In the genomic region with DNA sequence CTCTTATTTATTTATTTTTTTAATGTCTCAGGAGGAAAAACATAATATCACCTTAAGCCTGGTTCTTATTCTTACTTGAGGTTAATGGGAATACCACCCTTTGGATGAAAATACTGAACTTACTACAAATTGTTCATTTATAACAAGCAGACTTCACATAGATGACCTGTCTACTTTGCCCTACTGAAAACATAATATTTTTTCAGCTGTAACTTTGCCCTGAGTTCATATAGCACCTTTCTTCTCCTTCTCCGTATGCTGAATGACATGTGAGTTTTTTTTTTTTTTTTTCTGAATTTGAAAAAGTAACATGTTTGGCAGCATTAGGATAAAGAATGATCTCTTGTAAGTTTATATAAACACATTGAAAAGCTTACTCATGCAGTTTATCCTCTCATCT, we compare ENCODE assay signal across 24 cellular contexts.
A peak's percentile ranks its signal among the peaks of the same experiment; 100 is the strongest.
DNase-seq lines count a peak whose midpoint lies in the region; ATAC-seq, FAIRE-seq and TF ChIP-seq lines count a peak whose summit lies in the region.
"Had no signal": no experiment of that assay in that cellular context is flagged by ENCODE, and none has a peak within 500 bp of the region (broad histone marks: within the 10 kb centered on the region; RNA-seq: fewer than 3 reads in every experiment).

No MANE protein-coding gene starts in this region.

- no peak overlapping the region for H3K4me2 ChIP-seq in GM23338
- H3K4me2 ChIP-seq: PC-9 had no signal

- intact Hi-C loops in ascending aorta (cut with DNase I): no loop called here

- H3K27me3 Mint-ChIP-seq in GM23338 (ENCODE audit: insufficient read depth, low read depth, poor library complexity): no peaks in the 10 kb centered on the region

- peaks cover 4% of the 10 kb centered on the region; the same call in 2 of the 3 replicates for H3K4me1 Mint-ChIP-seq in GM23338

- ATAC-seq in GM23338: no peak

- H4K20me1 ChIP-seq in GM23338 (replicated peaks; ENCODE audit: insufficient read depth): no peaks in the 10 kb centered on the region

- H3K27me3 ChIP-seq in ascending aorta (no peaks in the 10 kb centered on the region), GM23338 (ENCODE audit: insufficient read depth) (no peaks in the 10 kb centered on the region)
- H3K27me3 ChIP-seq: MG63, SJSA1 had no signal

- H3K36me3 ChIP-seq in ascending aorta (no peaks in the 10 kb centered on the region), GM23338 (ENCODE audit: insufficient read depth) (no peaks in the 10 kb centered on the region)
- H3K36me3 ChIP-seq: MG63, SJSA1 had no signal

- no peak overlapping the region for H3K4me3 ChIP-seq in ascending aorta
- no peak overlapping the region for H3K4me3 ChIP-seq in GM23338
- no peak overlapping the region for H3K4me3 ChIP-seq in foreskin fibroblast (ENCODE audit: low read depth in 1 of 2, low read length in 2 of 2)
- H3K4me3 ChIP-seq: MG63, PC-9, SJSA1 had no signal

- no peak for DNase-seq in GM18507 (ENCODE audit: extremely low spot score, insufficient read length, low read depth)
- DNase-seq in ascending aorta (ENCODE audit: low spot score in 2 of 2): no peak
- DNase-seq in fibroblast of gingiva (ENCODE audit: low read depth): peak; percentile 32
- DNase-seq in smooth muscle cell of the brain vasculature (ENCODE audit: low read depth, low spot score): peak; percentile 15
- DNase-seq in GM23338 (ENCODE audit: low spot score): no peak
- no peak for DNase-seq in pons (ENCODE audit: low spot score)
- no peak for DNase-seq in foreskin fibroblast
- DNase-seq in hypothalamus (lab: John Stamatoyannopoulos, UW): no peak
- DNase-seq: Calu3; DMS79 treated with DMSO at 0.1 percent for 48 hours; H7; KG1; NCI-H1105 treated with DMSO at 0.1 percent for 48 hours; NCI-H146; NCI-H2029; NCI-H446 treated with DMSO at 0.1 percent for 48 hours; NCI-H526; NCI-H82; NK-92 treated with Interleukin-12 subunit alpha and Interleukin-12 subunit beta, amount 100 ng/mL, for 24 hours; PC-9; Right ventricle myocardium superior had no signal

- H3K4me1 ChIP-seq in ascending aorta (peaks cover 0 to 7% of the 10 kb centered on the region in 2 donors), GM23338 (ENCODE audit: insufficient read depth) (peaks cover 4% of the 10 kb centered on the region; the same call in 1 of the 2 replicates)

- no peaks in the 10 kb centered on the region for H3K9me3 ChIP-seq in ascending aorta
- H3K9me3 ChIP-seq: MG63, SJSA1 had no signal

- H3F3A ChIP-seq in GM23338 (replicated peaks; ENCODE audit: low read depth): no peaks in the 10 kb centered on the region

- no peaks in the 10 kb centered on the region for H3K36me3 Mint-ChIP-seq in GM23338 (ENCODE audit: low read depth)

- H3K27ac ChIP-seq in ascending aorta: peak overlapping the region; percentile 61 to 62
- no peak overlapping the region for H3K27ac ChIP-seq in GM23338 (ENCODE audit: low read depth)
- H3K27ac ChIP-seq: PC-9, SJSA1 had no signal

- FAIRE-seq in GM18507 (lab: Jason Lieb, UNC): peak; percentile 5
- FAIRE-seq: GM12892 had no signal

- no peak overlapping the region for H3K27ac Mint-ChIP-seq in GM23338

- H2AFZ ChIP-seq in GM23338: no peak overlapping the region
- H2AFZ ChIP-seq: PC-9 had no signal

- H3K4me3 Mint-ChIP-seq in GM23338: no peak overlapping the region

- TF ChIP-seq CTCF in ascending aorta (IDR thresholded peaks at IDR 0.05): no peak
- TF ChIP-seq CTCF in GM23338 (conservative IDR thresholded peaks at IDR 0.05; ENCODE audit: low read depth in 2 of 2): no peak
- no peak for TF ChIP-seq CTCF in foreskin fibroblast (IDR thresholded peaks at IDR 0.05; ENCODE audit: low read depth, low read length)

- no peaks in the 10 kb centered on the region for H3K9me3 Mint-ChIP-seq in GM23338

- H3K79me2 ChIP-seq in GM23338 (replicated peaks; ENCODE audit: insufficient read depth): no peaks in the 10 kb centered on the region

- H3K9me2 ChIP-seq in GM23338 (ENCODE audit: insufficient read depth): no peaks in the 10 kb centered on the region

TF ChIP-seq in GM23338, 12 proteins besides CTCF, POLR2A, EP300 and RAD21:
- TF ChIP-seq STAT1 (IDR thresholded peaks at IDR 0.05; ENCODE audit: unreplicated experiment) (no peak), NANOG (IDR thresholded peaks at IDR 0.05; ENCODE audit: borderline replicate concordance) (no peak), CREB1 (CRISPR knock-in tag; IDR thresholded peaks at IDR 0.05; ENCODE audit: low read depth) (no peak)
- TF ChIP-seq, protein P1, sequence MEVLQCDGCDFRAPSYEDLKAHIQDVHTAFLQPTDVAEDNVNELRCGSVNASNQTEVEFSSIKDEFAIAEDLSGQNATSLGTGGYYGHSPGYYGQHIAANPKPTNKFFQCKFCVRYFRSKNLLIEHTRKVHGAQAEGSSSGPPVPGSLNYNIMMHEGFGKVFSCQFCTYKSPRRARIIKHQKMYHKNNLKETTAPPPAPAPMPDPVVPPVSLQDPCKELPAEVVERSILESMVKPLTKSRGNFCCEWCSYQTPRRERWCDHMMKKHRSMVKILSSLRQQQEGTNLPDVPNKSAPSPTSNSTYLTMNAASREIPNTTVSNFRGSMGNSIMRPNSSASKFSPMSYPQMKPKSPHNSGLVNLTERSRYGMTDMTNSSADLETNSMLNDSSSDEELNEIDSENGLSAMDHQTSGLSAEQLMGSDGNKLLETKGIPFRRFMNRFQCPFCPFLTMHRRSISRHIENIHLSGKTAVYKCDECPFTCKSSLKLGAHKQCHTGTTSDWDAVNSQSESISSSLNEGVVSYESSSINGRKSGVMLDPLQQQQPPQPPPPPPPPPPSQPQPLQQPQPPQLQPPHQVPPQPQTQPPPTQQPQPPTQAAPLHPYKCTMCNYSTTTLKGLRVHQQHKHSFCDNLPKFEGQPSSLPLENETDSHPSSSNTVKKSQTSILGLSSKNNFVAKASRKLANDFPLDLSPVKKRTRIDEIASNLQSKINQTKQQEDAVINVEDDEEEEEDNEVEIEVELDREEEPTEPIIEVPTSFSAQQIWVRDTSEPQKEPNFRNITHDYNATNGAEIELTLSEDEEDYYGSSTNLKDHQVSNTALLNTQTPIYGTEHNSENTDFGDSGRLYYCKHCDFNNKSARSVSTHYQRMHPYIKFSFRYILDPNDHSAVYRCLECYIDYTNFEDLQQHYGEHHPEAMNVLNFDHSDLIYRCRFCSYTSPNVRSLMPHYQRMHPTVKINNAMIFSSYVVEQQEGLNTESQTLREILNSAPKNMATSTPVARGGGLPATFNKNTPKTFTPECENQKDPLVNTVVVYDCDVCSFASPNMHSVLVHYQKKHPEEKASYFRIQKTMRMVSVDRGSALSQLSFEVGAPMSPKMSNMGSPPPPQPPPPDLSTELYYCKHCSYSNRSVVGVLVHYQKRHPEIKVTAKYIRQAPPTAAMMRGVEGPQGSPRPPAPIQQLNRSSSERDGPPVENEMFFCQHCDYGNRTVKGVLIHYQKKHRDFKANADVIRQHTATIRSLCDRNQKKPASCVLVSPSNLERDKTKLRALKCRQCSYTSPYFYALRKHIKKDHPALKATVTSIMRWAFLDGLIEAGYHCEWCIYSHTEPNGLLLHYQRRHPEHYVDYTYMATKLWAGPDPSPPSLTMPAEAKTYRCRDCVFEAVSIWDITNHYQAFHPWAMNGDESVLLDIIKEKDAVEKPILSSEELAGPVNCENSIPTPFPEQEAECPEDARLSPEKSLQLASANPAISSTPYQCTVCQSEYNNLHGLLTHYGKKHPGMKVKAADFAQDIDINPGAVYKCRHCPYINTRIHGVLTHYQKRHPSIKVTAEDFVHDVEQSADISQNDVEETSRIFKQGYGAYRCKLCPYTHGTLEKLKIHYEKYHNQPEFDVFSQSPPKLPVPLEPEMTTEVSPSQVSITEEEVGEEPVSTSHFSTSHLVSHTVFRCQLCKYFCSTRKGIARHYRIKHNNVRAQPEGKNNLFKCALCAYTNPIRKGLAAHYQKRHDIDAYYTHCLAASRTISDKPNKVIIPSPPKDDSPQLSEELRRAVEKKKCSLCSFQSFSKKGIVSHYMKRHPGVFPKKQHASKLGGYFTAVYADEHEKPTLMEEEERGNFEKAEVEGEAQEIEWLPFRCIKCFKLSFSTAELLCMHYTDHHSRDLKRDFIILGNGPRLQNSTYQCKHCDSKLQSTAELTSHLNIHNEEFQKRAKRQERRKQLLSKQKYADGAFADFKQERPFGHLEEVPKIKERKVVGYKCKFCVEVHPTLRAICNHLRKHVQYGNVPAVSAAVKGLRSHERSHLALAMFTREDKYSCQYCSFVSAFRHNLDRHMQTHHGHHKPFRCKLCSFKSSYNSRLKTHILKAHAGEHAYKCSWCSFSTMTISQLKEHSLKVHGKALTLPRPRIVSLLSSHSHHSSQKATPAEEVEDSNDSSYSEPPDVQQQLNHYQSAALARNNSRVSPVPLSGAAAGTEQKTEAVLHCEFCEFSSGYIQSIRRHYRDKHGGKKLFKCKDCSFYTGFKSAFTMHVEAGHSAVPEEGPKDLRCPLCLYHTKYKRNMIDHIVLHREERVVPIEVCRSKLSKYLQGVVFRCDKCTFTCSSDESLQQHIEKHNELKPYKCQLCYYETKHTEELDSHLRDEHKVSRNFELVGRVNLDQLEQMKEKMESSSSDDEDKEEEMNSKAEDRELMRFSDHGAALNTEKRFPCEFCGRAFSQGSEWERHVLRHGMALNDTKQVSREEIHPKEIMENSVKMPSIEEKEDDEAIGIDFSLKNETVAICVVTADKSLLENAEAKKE (CRISPR knock-in tag; IDR thresholded peaks at IDR 0.05): no peak
- TF ChIP-seq, protein P2, sequence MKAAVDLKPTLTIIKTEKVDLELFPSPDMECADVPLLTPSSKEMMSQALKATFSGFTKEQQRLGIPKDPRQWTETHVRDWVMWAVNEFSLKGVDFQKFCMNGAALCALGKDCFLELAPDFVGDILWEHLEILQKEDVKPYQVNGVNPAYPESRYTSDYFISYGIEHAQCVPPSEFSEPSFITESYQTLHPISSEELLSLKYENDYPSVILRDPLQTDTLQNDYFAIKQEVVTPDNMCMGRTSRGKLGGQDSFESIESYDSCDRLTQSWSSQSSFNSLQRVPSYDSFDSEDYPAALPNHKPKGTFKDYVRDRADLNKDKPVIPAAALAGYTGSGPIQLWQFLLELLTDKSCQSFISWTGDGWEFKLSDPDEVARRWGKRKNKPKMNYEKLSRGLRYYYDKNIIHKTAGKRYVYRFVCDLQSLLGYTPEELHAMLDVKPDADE (IDR thresholded peaks at IDR 0.05): no peak

Comparison
In these comparisons a context has a peak if more than half of its experiments do, and no peak if none do; other contexts are left out.
1. DNase-seq: peak in fibroblast of gingiva (single experiment) and smooth muscle cell of the brain vasculature (single experiment); none in GM18507 (single experiment), ascending aorta (0 of 2), GM23338 (single experiment), pons (single experiment), foreskin fibroblast (0 of 2) and hypothalamus (0 of 51).